Comparison of ENCODE assay signal across 23 cellular contexts in the genomic region with DNA sequence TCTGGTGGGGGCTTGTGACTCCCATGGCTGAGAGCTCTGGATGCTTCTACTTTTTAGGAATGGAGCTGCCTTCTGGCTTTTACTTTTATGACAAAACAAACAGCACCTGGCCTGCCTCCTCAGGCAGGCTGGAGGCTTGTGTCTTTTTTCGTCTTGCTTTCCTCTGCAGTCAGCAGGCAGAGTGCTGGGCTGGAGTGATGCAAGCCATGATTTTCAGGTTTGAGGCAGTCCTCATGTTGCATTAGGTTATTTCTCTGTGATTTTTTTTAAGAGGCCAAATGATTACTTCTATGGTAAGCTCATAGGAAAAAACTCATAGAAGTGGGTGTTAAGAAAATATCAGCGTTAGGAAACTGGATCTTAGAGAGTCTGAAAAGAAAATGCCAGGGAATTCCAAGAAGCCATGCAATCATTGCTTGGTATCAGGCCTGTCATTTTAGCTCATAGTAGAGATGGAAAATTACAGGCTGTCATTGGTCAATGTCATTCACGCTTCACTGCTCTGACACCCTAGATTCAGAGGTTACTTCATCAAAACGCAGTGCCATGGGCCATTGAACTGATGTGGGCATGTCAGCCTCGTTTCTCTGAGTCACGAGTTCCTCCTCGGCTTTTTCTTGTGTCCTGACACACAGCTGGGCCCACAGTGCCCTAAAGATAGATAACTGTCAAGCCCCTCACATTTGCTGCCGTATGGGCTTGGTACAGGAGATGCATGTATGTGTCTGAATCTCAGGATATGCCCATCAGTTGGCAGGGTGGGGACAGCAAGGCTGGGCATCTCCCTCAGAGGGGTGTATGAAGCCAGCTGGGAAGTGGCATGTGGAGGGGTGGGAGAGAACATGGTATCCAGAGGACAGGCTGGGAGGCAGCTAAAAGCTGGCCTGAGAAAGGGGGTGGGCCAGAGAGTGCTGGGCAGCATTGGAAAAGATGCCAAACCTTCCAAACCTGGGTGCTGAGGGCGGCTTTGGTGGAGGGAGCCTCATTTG.
DNase-seq lines count a peak whose midpoint lies in the region; ATAC-seq and TF ChIP-seq lines count a peak whose summit lies in the region.
"Had no signal": no experiment of that assay in that cellular context is flagged by ENCODE, and none has a peak within 500 bp of the region (broad histone marks: within the 10 kb centered on the region; RNA-seq: fewer than 3 reads in every experiment).

No MANE protein-coding gene starts in this region.

- no peak overlapping the region for H3K27ac Mint-ChIP-seq in endodermal cell
- no peak overlapping the region for H3K27ac Mint-ChIP-seq in activated naive CD4-positive, alpha-beta T cell treated with anti-CD3 and anti-CD28 coated beads, Interleukin-2, amount 10 ng/mL, durations not matched to agents 7 days and 5 days
- H3K27ac Mint-ChIP-seq: activated naive CD4-positive, alpha-beta T cell treated with anti-CD3 and anti-CD28 coated beads, Interleukin-2, amount 50 U/mL, for 24 hours; T-helper 1 cell treated with Interleukin-12 subunit alpha and Interleukin-12 subunit beta and Interleukin-4 antibody, amounts not matched to agents 30 μg/mL and 1 μg/mL, for 36 hours had no signal

- H3K9me1 ChIP-seq in IMR-90 (ENCODE audit: insufficient read depth, low read length): no peaks in the 10 kb centered on the region

- no peak overlapping the region for H2AFZ ChIP-seq in IMR-90 (replicated peaks; ENCODE audit: low read length, poor library complexity)

- H3K9ac ChIP-seq in IMR-90 (ENCODE audit: low read depth, low read length) (no peak overlapping the region), endodermal cell (ENCODE audit: extremely low read depth, low read length, poor library complexity, severe bottlenecking) (no peak overlapping the region)

- 0 out of 2 replicates have a peak overlapping the region, but pooled peaks have one; percentile 32 for H2BK20ac ChIP-seq in IMR-90 (ENCODE audit: low read depth, low read length)

- H3K9me3 ChIP-seq in IMR-90 (ENCODE audit: control insufficient read depth, insufficient read depth, low read length) (peaks cover 4% of the 10 kb centered on the region; the same call in 1 of the 2 replicates), endodermal cell (ENCODE audit: control insufficient read depth, low read length) (no peaks in the 10 kb centered on the region)
- H3K9me3 ChIP-seq in effector memory CD4-positive, alpha-beta T cell (ENCODE audit: control insufficient read depth, low read length): no peaks in the 10 kb centered on the region
- H3K9me3 ChIP-seq: heart right ventricle, upper lobe of right lung had no signal

- no peaks in the 10 kb centered on the region for H3K36me3 Mint-ChIP-seq in endodermal cell (ENCODE audit: low read depth)
- H3K36me3 Mint-ChIP-seq in activated naive CD4-positive, alpha-beta T cell treated with anti-CD3 and anti-CD28 coated beads, Interleukin-2, amount 10 ng/mL, durations not matched to agents 7 days and 5 days: no peaks in the 10 kb centered on the region
- H3K36me3 Mint-ChIP-seq: activated naive CD4-positive, alpha-beta T cell treated with anti-CD3 and anti-CD28 coated beads, Interleukin-2, amount 50 U/mL, for 24 hours; naive thymus-derived CD8-positive, alpha-beta T cell had no signal

- no peak overlapping the region for H4K91ac ChIP-seq in IMR-90 (ENCODE audit: insufficient read depth, low read depth, low read length)

- peak overlapping the region; percentile 6; the same call in 1 of the 2 replicates for H4K5ac ChIP-seq in IMR-90 (ENCODE audit: low read depth, low read length)

- H2BK5ac ChIP-seq in IMR-90 (ENCODE audit: low read depth, low read length, poor library complexity, severe bottlenecking): no peak overlapping the region

- POLR2A ChIA-PET in IMR-90 (lab: Charles Lee; ENCODE audit: unreplicated experiment): no interaction called here

- H2AK5ac ChIP-seq in IMR-90 (ENCODE audit: low read depth, low read length): no peak overlapping the region

- peaks cover 29% of the 10 kb centered on the region for H3K27me3 ChIP-seq in IMR-90 (ENCODE audit: control insufficient read depth, insufficient read depth, low read length)
- no peaks in the 10 kb centered on the region for H3K27me3 ChIP-seq in endodermal cell (ENCODE audit: control insufficient read depth, insufficient read depth, low read length, poor library complexity, severe bottlenecking)
- H3K27me3 ChIP-seq in effector memory CD4-positive, alpha-beta T cell (replicated peaks; ENCODE audit: control insufficient read depth, insufficient read depth, low read length, poor library complexity, severe bottlenecking): no peaks in the 10 kb centered on the region
- H3K27me3 ChIP-seq: upper lobe of right lung had no signal

- no peak for TF ChIP-seq POLR2A in IMR-90 (IDR thresholded peaks at IDR 0.05; ENCODE audit: low read depth, low read length)

- H3K23ac ChIP-seq in IMR-90 (ENCODE audit: low read depth, low read length): no peak overlapping the region

- H3K56ac ChIP-seq in IMR-90 (ENCODE audit: extremely low read depth, insufficient read depth, low read length): no peak overlapping the region

- intact Hi-C loops in IMR-90 (cut with micrococcal nuclease): no loop called here

- peak overlapping the region; percentile 13; the same call in 1 of the 2 replicates for H2BK120ac ChIP-seq in IMR-90 (ENCODE audit: low read depth, low read length)

- H3K9me3 Mint-ChIP-seq in endodermal cell: no peaks in the 10 kb centered on the region
- no peaks in the 10 kb centered on the region for H3K9me3 Mint-ChIP-seq in activated naive CD4-positive, alpha-beta T cell treated with anti-CD3 and anti-CD28 coated beads, Interleukin-2, amount 10 ng/mL, durations not matched to agents 7 days and 5 days
- H3K9me3 Mint-ChIP-seq: activated naive CD4-positive, alpha-beta T cell treated with anti-CD3 and anti-CD28 coated beads, Interleukin-2, amount 50 U/mL, for 24 hours; naive thymus-derived CD8-positive, alpha-beta T cell; T-helper 1 cell treated with Interleukin-12 subunit alpha and Interleukin-12 subunit beta and Interleukin-4 antibody, amounts not matched to agents 30 μg/mL and 1 μg/mL, for 36 hours had no signal

- no peak for TF ChIP-seq RAD21 in IMR-90 (IDR thresholded peaks at IDR 0.05; ENCODE audit: low read length)

- H3K4ac ChIP-seq in IMR-90 (ENCODE audit: low read depth, low read length): no peak overlapping the region

- TF ChIP-seq CTCF in IMR-90 (conservative IDR thresholded peaks at IDR 0.05; ENCODE audit: low read depth, low read length) (no peak), endodermal cell (conservative IDR thresholded peaks at IDR 0.05) (no peak)

- H2AK9ac ChIP-seq in IMR-90 (replicated peaks; ENCODE audit: low read depth, low read length, poor library complexity): no peak overlapping the region

- no peaks in the 10 kb centered on the region for H3K4me1 Mint-ChIP-seq in endodermal cell
- no peaks in the 10 kb centered on the region for H3K4me1 Mint-ChIP-seq in activated naive CD4-positive, alpha-beta T cell treated with anti-CD3 and anti-CD28 coated beads, Interleukin-2, amount 10 ng/mL, durations not matched to agents 7 days and 5 days
- H3K4me1 Mint-ChIP-seq: activated naive CD4-positive, alpha-beta T cell treated with anti-CD3 and anti-CD28 coated beads, Interleukin-2, amount 50 U/mL, for 24 hours had no signal

- no peak overlapping the region for H3K14ac ChIP-seq in IMR-90 (replicated peaks; ENCODE audit: low read depth, low read length)

- no peaks in the 10 kb centered on the region for H4K20me1 ChIP-seq in IMR-90 (ENCODE audit: insufficient read depth, low read length)

- DNase-seq in IMR-90 (no peak), NCI-H2227 treated with DMSO at 0.1 percent for 48 hours (lab: John Stamatoyannopoulos, UW) (peak; percentile 52), endodermal cell (peak; percentile 25), renal cortical epithelial cell (ENCODE audit: low read depth) (peak; percentile 27)
- no peak for DNase-seq in activated naive CD4-positive, alpha-beta T cell treated with anti-CD3 and anti-CD28 coated beads, Interleukin-2, amount 10 ng/mL, durations not matched to agents 7 days and 5 days
- no peak for DNase-seq in effector memory CD4-positive, alpha-beta T cell
- no peak for DNase-seq in activated T-cell treated with anti-CD3 and anti-CD28 coated beads, Interleukin-2, amount 50 U/mL, for 48 hours
- DNase-seq: activated CD4-positive, alpha-beta T cell treated with anti-CD3 and anti-CD28 coated beads, Interleukin-2, amount 50 U/mL, for 4 hours; activated T-cell treated with anti-CD3 and anti-CD28 coated beads, Interleukin-2, amount 50 U/mL, for 1 hour; COR-L47; heart right ventricle; mesendoderm; naive thymus-derived CD8-positive, alpha-beta T cell; NCI-H2029; NCI-H524; SIG-M5; small intestine; stimulated activated CD4-positive, alpha-beta T cell treated with anti-CD3 and anti-CD28 coated beads, Interleukin-4, amount 100 ng/mL, for 4 hours; upper lobe of right lung; WERI-Rb-1 had no signal

- in situ Hi-C loops in IMR-90 (cut with MboI; ENCODE audit: low sequenced_read_pairs): no loop called here

- no peak overlapping the region for H2BK15ac ChIP-seq in IMR-90 (ENCODE audit: low read depth, low read length)

- H3K4me3 ChIP-seq in IMR-90 (ENCODE audit: insufficient read depth, low read depth, low read length) (no peak overlapping the region), endodermal cell (ENCODE audit: low read length) (no peak overlapping the region)
- H3K4me3 ChIP-seq in effector memory CD4-positive, alpha-beta T cell (ENCODE audit: insufficient read depth, low read depth, low read length, poor library complexity, severe bottlenecking): no peak overlapping the region
- H3K4me3 ChIP-seq: heart right ventricle, upper lobe of right lung had no signal

- H3K4me1 ChIP-seq in IMR-90 (ENCODE audit: control insufficient read depth, insufficient read depth, low read length) (peaks cover 2% of the 10 kb centered on the region; the same call in 1 of the 2 replicates), endodermal cell (ENCODE audit: control insufficient read depth, insufficient read depth, low read length) (no peaks in the 10 kb centered on the region)
- no peaks in the 10 kb centered on the region for H3K4me1 ChIP-seq in effector memory CD4-positive, alpha-beta T cell (ENCODE audit: control insufficient read depth, insufficient read depth, low read length, poor library complexity, severe bottlenecking)
- H3K4me1 ChIP-seq: heart right ventricle, upper lobe of right lung had no signal

- CTCF ChIA-PET in IMR-90 (lab: Yijun Ruan, JAX): interaction anchor here (0.7 kb wide), 1 partner anchor 12 kb away, joined by 3 read pairs; no protein-coding TSS in a partner anchor
- CTCF ChIA-PET in activated naive CD4-positive, alpha-beta T cell treated with anti-CD3 and anti-CD28 coated beads, Interleukin-2, amount 10 ng/mL, durations not matched to agents 7 days and 5 days (lab: Charles Lee): no interaction called here

- H3K79me1 ChIP-seq in IMR-90 (ENCODE audit: low read depth in 1 of 2, low read length in 2 of 2): no peaks in the 10 kb centered on the region

- dilution Hi-C loops in IMR-90 (cut with HindIII; ENCODE audit: low sequenced_read_pairs, unreplicated experiment): no loop called here

- BruUV-seq in IMR-90 (replicated peaks; lab: Mats Ljungman, UMichigan): no TSS peak

- no peak overlapping the region for H3K4me3 Mint-ChIP-seq in endodermal cell
- no peak overlapping the region for H3K4me3 Mint-ChIP-seq in activated naive CD4-positive, alpha-beta T cell treated with anti-CD3 and anti-CD28 coated beads, Interleukin-2, amount 10 ng/mL, durations not matched to agents 7 days and 5 days
- H3K4me3 Mint-ChIP-seq: activated naive CD4-positive, alpha-beta T cell treated with anti-CD3 and anti-CD28 coated beads, Interleukin-2, amount 50 U/mL, for 24 hours; naive thymus-derived CD8-positive, alpha-beta T cell; T-helper 1 cell treated with Interleukin-12 subunit alpha and Interleukin-12 subunit beta and Interleukin-4 antibody, amounts not matched to agents 30 μg/mL and 1 μg/mL, for 36 hours had no signal

- H3K18ac ChIP-seq in IMR-90 (ENCODE audit: low read depth, low read length): peak overlapping the region; percentile 61; the same call in 1 of the 2 replicates

- no peak overlapping the region for H4K8ac ChIP-seq in IMR-90 (ENCODE audit: low read depth in 2 of 2, low read length in 2 of 2)

- H3K36me3 ChIP-seq in IMR-90 (ENCODE audit: control insufficient read depth, insufficient read depth, low read length) (no peaks in the 10 kb centered on the region), endodermal cell (ENCODE audit: control insufficient read depth, insufficient read depth, low read length) (no peaks in the 10 kb centered on the region)
- H3K36me3 ChIP-seq in effector memory CD4-positive, alpha-beta T cell (ENCODE audit: control insufficient read depth, insufficient read depth, low read length): no peaks in the 10 kb centered on the region
- H3K36me3 ChIP-seq: heart right ventricle, upper lobe of right lung, WERI-Rb-1 had no signal

- H3K27me3 Mint-ChIP-seq in endodermal cell (ENCODE audit: insufficient read depth): no peaks in the 10 kb centered on the region
- H3K27me3 Mint-ChIP-seq in activated naive CD4-positive, alpha-beta T cell treated with anti-CD3 and anti-CD28 coated beads, Interleukin-2, amount 10 ng/mL, durations not matched to agents 7 days and 5 days: peaks cover 6% of the 10 kb centered on the region

- H3K27ac ChIP-seq in IMR-90 (ENCODE audit: insufficient read depth, low read length) (no peak overlapping the region), endodermal cell (ENCODE audit: low read depth, low read length) (no peak overlapping the region)
- H3K27ac ChIP-seq in effector memory CD4-positive, alpha-beta T cell (ENCODE audit: insufficient read depth, low read length, poor library complexity, severe bottlenecking): no peak overlapping the region
- H3K27ac ChIP-seq: heart right ventricle, upper lobe of right lung, WERI-Rb-1 had no signal

- ATAC-seq in IMR-90 (ENCODE audit: low read depth): no peak
- ATAC-seq in GM21529 (IDR thresholded peaks at IDR 0.05; ENCODE audit: unreplicated experiment): no peak
- ATAC-seq: naive thymus-derived CD8-positive, alpha-beta T cell; upper lobe of right lung had no signal

- no peak overlapping the region for H3K4me2 ChIP-seq in IMR-90 (ENCODE audit: low read depth, low read length)

- 65% methylated on average over 4 of the region's 9 CpGs; no CpG with 5 or more reads in 1 of the 2 experiments for WGBS in IMR-90 (ENCODE audit: extremely low coverage in 2 of 2, insufficient read length in 1 of 2), 2 experiments
- 85 to 93% methylated on average over 7 to 9 of the region's 9 CpGs for WGBS in endodermal cell (ENCODE audit: insufficient coverage in 1 of 2, insufficient read length in 1 of 2), 2 experiments

Comparison
In these comparisons a context has a peak if more than half of its experiments do, and no peak if none do; other contexts are left out.
1. DNase-seq: peak in NCI-H2227 treated with DMSO at 0.1 percent for 48 hours (single experiment), endodermal cell (single experiment) and renal cortical epithelial cell (single experiment); none in IMR-90 (single experiment), activated naive CD4-positive, alpha-beta T cell treated with anti-CD3 and anti-CD28 coated beads, Interleukin-2, amount 10 ng/mL, durations not matched to agents 7 days and 5 days (single experiment), effector memory CD4-positive, alpha-beta T cell (0 of 3) and activated T-cell treated with anti-CD3 and anti-CD28 coated beads, Interleukin-2, amount 50 U/mL, for 48 hours (0 of 2).